ENCODE assay signal across 8 cellular contexts in the genomic region with DNA sequence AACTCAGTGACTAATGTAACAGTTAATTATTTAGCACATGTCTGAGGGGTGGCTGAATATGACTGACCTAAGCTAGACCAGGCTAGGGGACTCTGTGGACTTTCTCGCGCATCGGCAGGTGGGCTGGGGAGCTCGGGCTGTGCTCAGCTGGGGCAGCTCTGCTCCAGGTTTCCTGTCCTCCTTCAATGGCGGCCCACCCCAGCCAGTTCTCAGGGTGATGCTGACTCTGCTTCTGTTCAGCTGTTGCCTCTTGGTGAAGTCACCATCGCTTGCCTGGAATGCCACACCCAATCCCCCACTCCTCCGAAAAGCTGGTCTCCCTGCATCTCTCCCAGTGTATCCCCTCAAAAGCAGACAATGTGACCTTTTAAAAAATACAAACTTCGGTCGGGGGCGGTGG. TPM values are rescaled to one million over a fixed set of nuclear protein-coding genes. Genes with fewer than 3 reads are reported as not detected.
"Had no signal": no experiment of that assay in that cellular context is flagged by ENCODE, and none has a peak within 500 bp of the region (broad histone marks: within the 10 kb centered on the region; RNA-seq: fewer than 3 reads in every experiment).

No MANE protein-coding gene starts in this region.

- ATAC-seq: K562 had no signal

- H3K27ac ChIP-seq: GM23248 had no signal

- H3K9ac ChIP-seq: GM23248 had no signal

- H2AFZ ChIP-seq: GM23248 had no signal

- DNase-seq: GM23248, GOT3, H9, HCEC 1CT, IMR-90 had no signal

- FAIRE-seq: H54, HTR-8/SVneo, K562 had no signal

- H3K4me3 ChIP-seq: GM23248, K562 had no signal

RNA-seq across cellular contexts. Expression of gene PPP1R3G, which starts 20.0 kb away (rescaled TPM):
- total RNA-seq: H9 had no signal
